ENCODE assay signal across 1 cellular context in genomic region chr2:236308855-236309668, GRCh38.
TF ChIP-seq lines count a peak whose summit lies in the region.

No MANE protein-coding gene starts in this region.

TF ChIP-seq in GM23338, 12 proteins besides CTCF, POLR2A, EP300 and RAD21 (continued from another document):
- TF ChIP-seq POLR2AphosphoS5 (IDR thresholded peaks at IDR 0.05; ENCODE audit: low read depth) (no peak), JUNB (IDR thresholded peaks at IDR 0.05; ENCODE audit: unreplicated experiment) (no peak), REST (IDR thresholded peaks at IDR 0.05; ENCODE audit: unreplicated experiment) (no peak), STAT1 (IDR thresholded peaks at IDR 0.05; ENCODE audit: unreplicated experiment) (no peak), EZH2phosphoT487 (IDR thresholded peaks at IDR 0.05; ENCODE audit: unreplicated experiment) (no peak)
